ENCODE assay signal across 20 cellular contexts in genomic region chr9:116453785-116454184, GRCh38.
"Had no signal": no experiment of that assay in that cellular context is flagged by ENCODE, and none has a peak within 500 bp of the region (broad histone marks: within the 10 kb centered on the region; RNA-seq: fewer than 3 reads in every experiment).

No MANE protein-coding gene starts in this region.

- H3K36me3 ChIP-seq: MG63 had no signal

- H3K27ac ChIP-seq: RWPE1 had no signal

- H3K9me2 ChIP-seq: SK-N-SH had no signal

- DNase-seq: Karpas-422, KG1, MG63, NCI-H1092, NCI-H1105 treated with DMSO at 0.1 percent for 48 hours, NCI-H1417 treated with DMSO at 0.1 percent for 48 hours, NCI-H146, NCI-H1694 treated with DMSO at 0.1 percent for 48 hours, NCI-H1930, NCI-H2081, NCI-H2107, NCI-H2227 treated with DMSO at 0.1 percent for 48 hours, NCI-H510A, NCI-H524 treated with DMSO at 0.1 percent for 48 hours, NCI-H69, NCI-H774, SHP77, SK-N-SH, SW 1271 had no signal

- H3K9me3 ChIP-seq: SK-N-SH had no signal

- H3K4me2 ChIP-seq: SK-N-SH had no signal

- H3K4me3 ChIP-seq: MG63 had no signal

- H3K27me3 ChIP-seq: MG63 had no signal

- H3K9ac ChIP-seq: SK-N-SH had no signal
